In genomic region chr2:207363761-207364160, GRCh38 we compare ENCODE assay signal across 1 cellular context.
TF ChIP-seq lines count a peak whose summit lies in the region.

No MANE protein-coding gene starts in this region.

TF ChIP-seq in GM23338, 12 proteins besides CTCF, POLR2A, EP300 and RAD21 (continued from another document):
- TF ChIP-seq REST (IDR thresholded peaks at IDR 0.05; ENCODE audit: unreplicated experiment) = no peak
- no peak for TF ChIP-seq POLR2AphosphoS5 (IDR thresholded peaks at IDR 0.05; ENCODE audit: low read depth)
- TF ChIP-seq NANOG (IDR thresholded peaks at IDR 0.05; ENCODE audit: borderline replicate concordance) = no peak
- no peak for TF ChIP-seq ETS1 (IDR thresholded peaks at IDR 0.05)
